ENCODE assay signal across 1 cellular context in the genomic region with DNA sequence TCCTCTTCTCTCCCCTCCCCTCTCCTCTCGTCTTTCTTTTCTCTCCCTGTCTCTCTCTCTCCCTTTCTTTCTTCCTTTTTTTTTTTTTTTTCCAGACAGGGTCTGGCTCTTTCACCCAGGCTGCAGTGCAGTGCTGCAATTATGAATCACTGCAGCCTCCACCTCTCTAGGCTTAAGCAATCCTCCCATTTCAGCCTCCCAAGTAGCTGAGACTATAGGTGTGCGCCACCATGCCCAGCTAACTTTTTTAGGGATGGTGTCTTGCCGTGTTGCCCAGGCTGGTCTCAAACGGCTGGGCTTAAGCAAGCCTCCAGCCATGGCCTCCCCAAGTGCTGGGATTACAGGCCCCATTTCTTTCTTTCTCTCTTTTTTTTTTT.
TF ChIP-seq lines count a peak whose summit lies in the region.

No MANE protein-coding gene starts in this region.

TF ChIP-seq in HepG2, 621 proteins besides CTCF, POLR2A, EP300 and RAD21:
- TF ChIP-seq ZNF460 (CRISPR knock-in tag; IDR thresholded peaks at IDR 0.05; ENCODE audit: borderline replicate concordance), result peak; percentile 47; the same call in 1 of the 2 replicates
- TF ChIP-seq RBM22 (optimal IDR thresholded peaks at IDR 0.05; ENCODE audit: low read length), result no peak
- no peak for TF ChIP-seq ATAD3A (CRISPR knock-in tag; IDR thresholded peaks at IDR 0.05)
- no peak for TF ChIP-seq ZFP41 (CRISPR knock-in tag; IDR thresholded peaks at IDR 0.05; ENCODE audit: borderline replicate concordance)
- TF ChIP-seq ZNF619 (CRISPR knock-in tag; IDR thresholded peaks at IDR 0.05), result 0 out of 2 replicates have a peak, but pooled peaks have one; percentile 4
- TF ChIP-seq ZMYM3 (CRISPR knock-in tag; IDR thresholded peaks at IDR 0.05), result peak; percentile 35; the same call in 1 of the 2 replicates
- TF ChIP-seq HNRNPK (IDR thresholded peaks at IDR 0.05; ENCODE audit: low read depth, low read length, poor library complexity, severe bottlenecking), result no peak
- TF ChIP-seq, protein P1, sequence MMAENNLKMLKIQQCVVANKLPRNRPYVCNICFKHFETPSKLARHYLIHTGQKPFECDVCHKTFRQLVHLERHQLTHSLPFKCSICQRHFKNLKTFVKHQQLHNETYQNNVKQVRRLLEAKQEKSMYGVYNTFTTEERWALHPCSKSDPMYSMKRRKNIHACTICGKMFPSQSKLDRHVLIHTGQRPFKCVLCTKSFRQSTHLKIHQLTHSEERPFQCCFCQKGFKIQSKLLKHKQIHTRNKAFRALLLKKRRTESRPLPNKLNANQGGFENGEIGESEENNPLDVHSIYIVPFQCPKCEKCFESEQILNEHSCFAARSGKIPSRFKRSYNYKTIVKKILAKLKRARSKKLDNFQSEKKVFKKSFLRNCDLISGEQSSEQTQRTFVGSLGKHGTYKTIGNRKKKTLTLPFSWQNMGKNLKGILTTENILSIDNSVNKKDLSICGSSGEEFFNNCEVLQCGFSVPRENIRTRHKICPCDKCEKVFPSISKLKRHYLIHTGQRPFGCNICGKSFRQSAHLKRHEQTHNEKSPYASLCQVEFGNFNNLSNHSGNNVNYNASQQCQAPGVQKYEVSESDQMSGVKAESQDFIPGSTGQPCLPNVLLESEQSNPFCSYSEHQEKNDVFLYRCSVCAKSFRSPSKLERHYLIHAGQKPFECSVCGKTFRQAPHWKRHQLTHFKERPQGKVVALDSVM (CRISPR knock-in tag; IDR thresholded peaks at IDR 0.05), result peak; percentile 86
